11 cellular contexts compared by ENCODE assay signal in genomic region chr19:40771101-40771539, GRCh38. TPM values are rescaled to one million over a fixed set of nuclear protein-coding genes. Genes with fewer than 3 reads are reported as not detected.
DNase-seq lines count a peak whose midpoint lies in the region; ATAC-seq and TF ChIP-seq lines count a peak whose summit lies in the region.
"Had no signal": no experiment of that assay in that cellular context is flagged by ENCODE, and none has a peak within 500 bp of the region (broad histone marks: within the 10 kb centered on the region; RNA-seq: fewer than 3 reads in every experiment).

No MANE protein-coding gene starts in this region.

- H3K79me2 ChIP-seq in HCT116 (ENCODE audit: insufficient read depth, low read length): no peaks in the 10 kb centered on the region

- H2AFZ ChIP-seq in HCT116 (ENCODE audit: low read depth, low read length, poor library complexity, severe bottlenecking): no peak overlapping the region

- no peak overlapping the region for H3K27ac ChIP-seq in CD8-positive, alpha-beta memory T cell (ENCODE audit: low read depth, low read length)
- no peak overlapping the region for H3K27ac ChIP-seq in HCT116 (ENCODE audit: low read depth, low read length)
- H3K27ac ChIP-seq: breast epithelium had no signal

- no peaks in the 10 kb centered on the region for H3K27me3 Mint-ChIP-seq in CD8-positive, alpha-beta memory T cell

- H3K4me3 ChIP-seq in CD8-positive, alpha-beta memory T cell (ENCODE audit: low read length): no peak overlapping the region
- no peak overlapping the region for H3K4me3 ChIP-seq in HCT116 (replicated peaks in 1 of 2; ENCODE audit: low read depth in 1 of 2, low read length in 2 of 2)
- H3K4me3 ChIP-seq: breast epithelium had no signal

- peaks cover 12 to 18% (median 13%) of the 10 kb centered on the region in 3 donors for H3K4me1 Mint-ChIP-seq in CD8-positive, alpha-beta memory T cell

- H4K20me1 ChIP-seq in HCT116 (ENCODE audit: insufficient read depth): no peaks in the 10 kb centered on the region

- peaks cover 5% of the 10 kb centered on the region for H3K4me1 ChIP-seq in CD8-positive, alpha-beta memory T cell (ENCODE audit: insufficient read depth, low read length)
- H3K4me1 ChIP-seq in HCT116 (ENCODE audit: control insufficient read depth in 1 of 2, insufficient read depth in 2 of 2, low read length in 2 of 2): peaks cover 3 to 11% of the 10 kb centered on the region in 2 experiments; a peak in 2 of 4 replicates
- H3K4me1 ChIP-seq: breast epithelium had no signal

- in situ Hi-C loops in SK-MEL-5 (cut with HindIII; ENCODE audit: low pct_unique_long_range_greater_than_20kb, low sequenced_read_pairs): no loop called here

- no peak for TF ChIP-seq CTCF in HCT116 (IDR thresholded peaks at IDR 0.05 in 2 of 3, conservative IDR thresholded peaks at IDR 0.05 in 1 of 3; ENCODE audit: borderline replicate concordance in 1 of 3, insufficient read depth in 1 of 3, low read depth in 2 of 3, low read length in 2 of 3)

- TF ChIP-seq POLR2A in HCT116 (IDR thresholded peaks at IDR 0.05; ENCODE audit: borderline replicate concordance, extremely low read depth, insufficient read depth, insufficient read length): no peak

- no peaks in the 10 kb centered on the region for H3K9me2 ChIP-seq in HCT116 (ENCODE audit: insufficient read depth)

- H3K27ac Mint-ChIP-seq in CD8-positive, alpha-beta memory T cell: peak overlapping the region in 6 of 8 donors; percentile 17 to 86 (median 48)

- H3K4me2 ChIP-seq in HCT116 (ENCODE audit: low read length): no peak overlapping the region

- no peaks in the 10 kb centered on the region for H3K9me3 Mint-ChIP-seq in CD8-positive, alpha-beta memory T cell

- H3K36me3 Mint-ChIP-seq in CD8-positive, alpha-beta memory T cell: peaks cover 0 to 25% (median 8%) of the 10 kb centered on the region in 3 donors

- POLR2A ChIA-PET in CD8-positive, alpha-beta memory T cell (lab: Charles Lee): interaction anchor here (0.5 to 1.2 kb wide), 3 partner anchors 18 to 30 kb away, joined by 3 to 6 read pairs (median 4); partner anchors contain the start of genes ACTMAP and SNRPA
- POLR2A ChIA-PET in HCT116 (lab: Charles Lee): interaction anchor here (1.1 kb wide), 1 partner anchor 21 kb away, joined by 4 read pairs; the partner anchor contains the start of genes ACTMAP and SNRPA

- DNase-seq in CD8-positive, alpha-beta memory T cell: peak in 2 of 5 donors; percentile 32 to 35
- DNase-seq in HCT116 (ENCODE audit: low read depth, low spot score): no peak
- peak; percentile 54 for DNase-seq in SK-MEL-5 (ENCODE audit: low read depth, low spot score)
- DNase-seq in kidney tubule cell (ENCODE audit: low spot score): peak; percentile 7
- no peak for DNase-seq in NK-92 treated with Interleukin-12 subunit alpha and Interleukin-12 subunit beta, amount 100 ng/mL, for 24 hours (lab: John Stamatoyannopoulos, UW)
- DNase-seq in activated naive CD4-positive, alpha-beta T cell (lab: John Stamatoyannopoulos, UW): no peak
- DNase-seq in stimulated activated CD4-positive, alpha-beta T cell treated with anti-CD3 and anti-CD28 coated beads, Interleukin-4, amount 100 ng/mL, for 1 hour: no peak
- DNase-seq: retina had no signal

- RAD21 ChIA-PET in HCT116 (lab: Charles Lee; ENCODE audit: low non-redundant PET in 1 of 2, low total read pairs in 2 of 2, uncharacterized antibody in 2 of 2, unreplicated experiment in 2 of 2): no interaction called here

- BruUV-seq in HCT116 (replicated peaks; lab: Mats Ljungman, UMichigan): no TSS peak

- no peaks in the 10 kb centered on the region for H3K9me3 ChIP-seq in CD8-positive, alpha-beta memory T cell (ENCODE audit: low read length)
- no peaks in the 10 kb centered on the region for H3K9me3 ChIP-seq in HCT116 (ENCODE audit: control insufficient read depth in 1 of 2, insufficient read depth in 1 of 2, low read depth in 1 of 2, low read length in 2 of 2)
- H3K9me3 ChIP-seq: breast epithelium had no signal

- peak; percentile 65; the same call in 1 of the 2 replicates for ATAC-seq in HCT116

- no peak overlapping the region for H3K9ac ChIP-seq in HCT116 (ENCODE audit: low read length)

- no peak for TF ChIP-seq RAD21 in HCT116 (IDR thresholded peaks at IDR 0.05; ENCODE audit: low read depth)

- H3K36me3 ChIP-seq in CD8-positive, alpha-beta memory T cell (ENCODE audit: insufficient read depth, low read length): peaks cover under 1% of the 10 kb centered on the region
- H3K36me3 ChIP-seq in HCT116 (ENCODE audit: control insufficient read depth in 1 of 2, insufficient read depth in 2 of 2, low read length in 2 of 2): peaks cover 0 to under 1% of the 10 kb centered on the region in 2 experiments; a peak in 1 of 4 replicates
- H3K36me3 ChIP-seq: breast epithelium had no signal

- H3K27me3 ChIP-seq in CD8-positive, alpha-beta memory T cell (ENCODE audit: insufficient read depth, low read length, poor library complexity, severe bottlenecking): no peaks in the 10 kb centered on the region
- no peaks in the 10 kb centered on the region for H3K27me3 ChIP-seq in HCT116 (ENCODE audit: insufficient read depth, low read length)
- H3K27me3 ChIP-seq: breast epithelium had no signal

- CTCF ChIA-PET in CD8-positive, alpha-beta memory T cell (lab: Charles Lee): interaction anchor here (0.9 to 1.8 kb wide), 2 partner anchors 11 to 34 kb away, joined by 3 to 6 read pairs; no protein-coding TSS in a partner anchor
- CTCF ChIA-PET in HCT116 (lab: Charles Lee): interaction anchor here (1.4 kb wide), 1 partner anchor 36 kb away, joined by 3 read pairs; no protein-coding TSS in a partner anchor

- peak overlapping the region in 2 of 7 donors; percentile 6 to 49 for H3K4me3 Mint-ChIP-seq in CD8-positive, alpha-beta memory T cell

- intact Hi-C loops in HCT116 (cut with micrococcal nuclease): no loop called here

TF ChIP-seq in HCT116, 20 proteins besides CTCF, POLR2A, EP300 and RAD21:
- TF ChIP-seq CBX3 (IDR thresholded peaks at IDR 0.05; ENCODE audit: low read depth) (no peak), TCF7L2 (IDR thresholded peaks at IDR 0.05; ENCODE audit: borderline replicate concordance, extremely low read depth, insufficient read depth, insufficient read length) (no peak), MAX (IDR thresholded peaks at IDR 0.05) (no peak), CEBPB (IDR thresholded peaks at IDR 0.05; ENCODE audit: low read depth) (no peak), SIN3A (IDR thresholded peaks at IDR 0.05; ENCODE audit: low read depth) (no peak)

RNA-seq across cellular contexts. Expression of gene MIA, which starts 4.2 kb away (rescaled TPM):
- total RNA-seq in CD8-positive, alpha-beta memory T cell: 1 to 10 TPM in 1 of 2 experiments, under 1 TPM in 1; 0.89 to 1.1 TPM
- not detected for polyA plus RNA-seq in CD8-positive, alpha-beta memory T cell
- total RNA-seq in HCT116 (2021; ENCODE audit: unreplicated experiment): 1.4 TPM
- polyA plus RNA-seq in HCT116 (2012): 0.83 and 2.2 TPM in 2 replicates
- 234 and 256 TPM in 2 replicates for total RNA-seq in SK-MEL-5 (2014; rRNA removed; shearing (Covaris generic))
- 538 and 828 TPM in 2 replicates for polyA plus RNA-seq in SK-MEL-5 (2015; cell fraction: cytosol; rRNA removed)
- 127 and 145 TPM in 2 replicates for polyA plus RNA-seq in SK-MEL-5 (2015; cell fraction: nucleus; rRNA removed)
- total RNA-seq: epithelial cell of proximal tubule, subcutaneous adipose tissue had no signal

RNA-seq across cellular contexts. Expression of gene RAB4B, which starts 6.9 kb away (rescaled TPM):
- 10 to 100 TPM; 24.2 to 27.2 TPM for total RNA-seq in CD8-positive, alpha-beta memory T cell
- polyA plus RNA-seq in CD8-positive, alpha-beta memory T cell: 95.2 TPM
- total RNA-seq in HCT116 (2021; ENCODE audit: unreplicated experiment): 18.7 TPM
- polyA plus RNA-seq in HCT116 (2012): 26.2 and 26.3 TPM in 2 replicates
- 17.9 and 20.8 TPM in 2 replicates for total RNA-seq in SK-MEL-5 (2014; rRNA removed; shearing (Covaris generic))
- polyA plus RNA-seq in SK-MEL-5 (2015; cell fraction: cytosol; rRNA removed): 31.7 and 32.5 TPM in 2 replicates
- polyA plus RNA-seq in SK-MEL-5 (2015; cell fraction: nucleus; rRNA removed): 142 and 162 TPM in 2 replicates

RNA-seq across cellular contexts. Expression of gene SNRPA, which starts 20.1 kb away (rescaled TPM):
- total RNA-seq in CD8-positive, alpha-beta memory T cell: 100 to 1,000 TPM; 202 TPM
- 89.5 TPM for polyA plus RNA-seq in CD8-positive, alpha-beta memory T cell
- total RNA-seq in HCT116 (2021; ENCODE audit: unreplicated experiment): 170 TPM
- polyA plus RNA-seq in HCT116 (2012): 193 and 213 TPM in 2 replicates
- total RNA-seq in SK-MEL-5 (2014; rRNA removed; shearing (Covaris generic)): 56.1 and 60.7 TPM in 2 replicates
- polyA plus RNA-seq in SK-MEL-5 (2015; cell fraction: cytosol; rRNA removed): 95.8 and 97.4 TPM in 2 replicates
- polyA plus RNA-seq in SK-MEL-5 (2015; cell fraction: nucleus; rRNA removed): 116 and 121 TPM in 2 replicates

RNA-seq across cellular contexts. Expression of gene ACTMAP, which starts 20.8 kb away (rescaled TPM):
- total RNA-seq in CD8-positive, alpha-beta memory T cell: 10 to 100 TPM; 10.3 to 10.6 TPM
- 2.9 TPM for polyA plus RNA-seq in CD8-positive, alpha-beta memory T cell
- total RNA-seq in HCT116 (2021; ENCODE audit: unreplicated experiment): 16.8 TPM
- polyA plus RNA-seq in HCT116 (2012): 16.0 and 16.3 TPM in 2 replicates
- 0.13 and 0.51 TPM in 2 replicates for total RNA-seq in SK-MEL-5 (2014; rRNA removed; shearing (Covaris generic))
- 5.2 and 11.3 TPM in 2 replicates for polyA plus RNA-seq in SK-MEL-5 (2015; cell fraction: cytosol; rRNA removed)
- 7.1 and 14.3 TPM in 2 replicates for polyA plus RNA-seq in SK-MEL-5 (2015; cell fraction: nucleus; rRNA removed)

RNA-seq across cellular contexts. Expression of gene EGLN2, which starts 27.9 kb away (rescaled TPM):
- 100 to 1,000 TPM; 101 to 103 TPM for total RNA-seq in CD8-positive, alpha-beta memory T cell
- 174 TPM for polyA plus RNA-seq in CD8-positive, alpha-beta memory T cell
- total RNA-seq in HCT116 (2021; ENCODE audit: unreplicated experiment): 58.6 TPM
- 49.8 and 51.1 TPM in 2 replicates for polyA plus RNA-seq in HCT116 (2012)
- total RNA-seq in SK-MEL-5 (2014; rRNA removed; shearing (Covaris generic)): 58.4 and 70.7 TPM in 2 replicates
- polyA plus RNA-seq in SK-MEL-5 (2015; cell fraction: cytosol; rRNA removed): 69.7 and 72.3 TPM in 2 replicates
- 67.6 and 78.5 TPM in 2 replicates for polyA plus RNA-seq in SK-MEL-5 (2015; cell fraction: nucleus; rRNA removed)

Comparison
In these comparisons a context has a peak if more than half of its experiments do, and no peak if none do; other contexts are left out.
1. DNase-seq: peak in SK-MEL-5 (single experiment) and kidney tubule cell (single experiment); none in HCT116 (single experiment), NK-92 treated with Interleukin-12 subunit alpha and Interleukin-12 subunit beta, amount 100 ng/mL, for 24 hours (single experiment), activated naive CD4-positive, alpha-beta T cell (0 of 4) and stimulated activated CD4-positive, alpha-beta T cell treated with anti-CD3 and anti-CD28 coated beads, Interleukin-4, amount 100 ng/mL, for 1 hour (single experiment).
2. RNA of gene MIA, which starts 4.2 kb away (total RNA-seq): 234 to 256 TPM in SK-MEL-5; 1.4 TPM in HCT116 (single experiment) and 0.89 to 1.1 TPM in CD8-positive, alpha-beta memory T cell; every median in the first group is over 10 times any median in the second.